Comparison of ENCODE assay signal across 17 cellular contexts in genomic region chr9:91816356-91816755, GRCh38.
DNase-seq lines count a peak whose midpoint lies in the region; ATAC-seq and TF ChIP-seq lines count a peak whose summit lies in the region.
"Had no signal": no experiment of that assay in that cellular context is flagged by ENCODE, and none has a peak within 500 bp of the region (broad histone marks: within the 10 kb centered on the region; RNA-seq: fewer than 3 reads in every experiment).

No MANE protein-coding gene starts in this region.

- no peak overlapping the region for H3K23ac ChIP-seq in H9 (ENCODE audit: insufficient read length, low read depth, low read length)

- ATAC-seq in sciatic nerve, result no peak
- no peak for ATAC-seq in right lobe of liver
- no peak for ATAC-seq in HG03095 (IDR thresholded peaks at IDR 0.05; ENCODE audit: unreplicated experiment)
- ATAC-seq: A549 had no signal

- H3K9ac ChIP-seq in H9 (ENCODE audit: extremely low read depth, insufficient read length, low read length) (no peak overlapping the region), endodermal cell (ENCODE audit: extremely low read depth, low read length, poor library complexity, severe bottlenecking) (no peak overlapping the region)
- H3K9ac ChIP-seq: GM23248, KMS-11 had no signal

- no peak overlapping the region for H3K18ac ChIP-seq in H9 (ENCODE audit: insufficient read length, low read depth, low read length)

- no peak overlapping the region for H2BK12ac ChIP-seq in H9 (ENCODE audit: insufficient read length, low read depth, low read length)

- H3K27ac Mint-ChIP-seq in H9 (peak overlapping the region in 1 of 3 experiments; percentile 53; a peak in 1 of 7 replicates), endodermal cell (peak overlapping the region; percentile 10)

- no peak overlapping the region for H2BK15ac ChIP-seq in H9 (ENCODE audit: low read depth, low read length)

- H3K4me1 ChIP-seq in H9 (ENCODE audit: insufficient read depth, low read length) (peaks cover 4% of the 10 kb centered on the region; the same call in 1 of the 2 replicates), endodermal cell (ENCODE audit: control insufficient read depth, insufficient read depth, low read length) (peaks cover 48% of the 10 kb centered on the region), testis (peaks cover 22% of the 10 kb centered on the region), right lobe of liver (peaks cover 0 to 10% (median 0%) of the 10 kb centered on the region in 4 donors)
- H3K4me1 ChIP-seq: A549 had no signal

- H3K27me3 Mint-ChIP-seq in H9 (ENCODE audit: low read depth) (no peaks in the 10 kb centered on the region; the same call in 1 of the 2 replicates), endodermal cell (ENCODE audit: insufficient read depth) (no peaks in the 10 kb centered on the region)

- no peak overlapping the region for H3K56ac ChIP-seq in H9 (ENCODE audit: insufficient read length, low read depth, low read length)

- no peak overlapping the region; the same call in 1 of the 2 replicates for H3K4ac ChIP-seq in H9 (ENCODE audit: low read depth, low read length)

- WGBS in H9 (ENCODE audit: extremely low coverage, insufficient read length, low lambda C conversion rate), result no CpG with 5 or more reads among the region's 9 CpGs
- WGBS in endodermal cell (ENCODE audit: insufficient coverage in 1 of 2, insufficient read length in 1 of 2), 2 experiments, result 90 to 95% methylated on average over 3 to 9 of the region's 9 CpGs
- 88 to 96% methylated on average over 9 of the region's 9 CpGs for WGBS in testis, 2 donors
- 100% methylated on average over 3 of the region's 9 CpGs for WGBS in right lobe of liver (ENCODE audit: insufficient coverage, low coverage, low lambda C conversion rate, missing lambda C conversion rate)

- H3K79me2 ChIP-seq in H9 (ENCODE audit: insufficient read depth, low read length), result no peaks in the 10 kb centered on the region

- H4K5ac ChIP-seq in H9 (ENCODE audit: insufficient read length, low read depth, low read length), result no peak overlapping the region

- H3K27ac ChIP-seq in H9 (ENCODE audit: insufficient read length, low read depth, low read length) (no peak overlapping the region), endodermal cell (ENCODE audit: low read depth, low read length) (no peak overlapping the region), testis (peak overlapping the region in 1 of 2 donors; percentile 75), right lobe of liver (no peak overlapping the region)
- H3K27ac ChIP-seq: A549, GM23248, KMS-11 had no signal

- intact Hi-C loops in sciatic nerve (cut with DNase I) (no loop called here), testis (cut with DNase I; ENCODE audit: low total_unique reads) (no loop called here), right lobe of liver (cut with DNase I) (no loop called here)

- TF ChIP-seq CTCF in H9 (conservative IDR thresholded peaks at IDR 0.05) (no peak), endodermal cell (conservative IDR thresholded peaks at IDR 0.05) (no peak), testis (IDR thresholded peaks at IDR 0.05) (no peak), right lobe of liver (IDR thresholded peaks at IDR 0.05) (no peak)

- H2AFZ ChIP-seq in H9 (ENCODE audit: low read length), result no peak overlapping the region
- H2AFZ ChIP-seq: GM23248 had no signal

- no peak overlapping the region for H2BK20ac ChIP-seq in H9 (ENCODE audit: low read depth, low read length, poor library complexity, severe bottlenecking)

- H2BK120ac ChIP-seq in H9 (ENCODE audit: low read depth, low read length, poor library complexity, severe bottlenecking), result no peak overlapping the region

- H3K14ac ChIP-seq in H9 (ENCODE audit: insufficient read depth, low read length), result peak overlapping the region; percentile 39; the same call in 1 of the 2 replicates

- H4K8ac ChIP-seq in H9 (replicated peaks; ENCODE audit: insufficient read length, low read depth, low read length), result no peak overlapping the region

- H3K27me3 ChIP-seq in H9 (ENCODE audit: insufficient read depth, low read length) (no peaks in the 10 kb centered on the region), endodermal cell (ENCODE audit: control insufficient read depth, insufficient read depth, low read length, poor library complexity, severe bottlenecking) (no peaks in the 10 kb centered on the region), testis (no peaks in the 10 kb centered on the region), right lobe of liver (no peaks in the 10 kb centered on the region)

- no peak overlapping the region for H2BK5ac ChIP-seq in H9 (ENCODE audit: insufficient read length, low read length)

- H3K23me2 ChIP-seq in H9 (ENCODE audit: insufficient read length, low read depth, low read length, poor library complexity, severe bottlenecking), result no peaks in the 10 kb centered on the region

- no peak overlapping the region for H3K4me2 ChIP-seq in H9 (ENCODE audit: insufficient read depth, insufficient read length, low read length)
- H3K4me2 ChIP-seq: A549, KMS-11 had no signal

- H3K79me1 ChIP-seq in H9 (ENCODE audit: insufficient read depth, low read depth, low read length, poor library complexity, severe bottlenecking), result no peaks in the 10 kb centered on the region

- H3K36me3 Mint-ChIP-seq in H9 (ENCODE audit: insufficient read depth in 1 of 3, low read depth in 3 of 3) (no peaks in the 10 kb centered on the region; a peak in 2 of 7 replicates), endodermal cell (ENCODE audit: low read depth) (peaks cover 12% of the 10 kb centered on the region)

- H3K9me3 Mint-ChIP-seq in H9, result peaks cover 0 to 2% of the 10 kb centered on the region in 2 experiments; a peak in 2 of 5 replicates
- H3K9me3 Mint-ChIP-seq in endodermal cell, result peaks cover 1% of the 10 kb centered on the region

- H3K4me3 Mint-ChIP-seq in H9, result no peak overlapping the region
- H3K4me3 Mint-ChIP-seq in endodermal cell, result no peak overlapping the region

- no peak overlapping the region for H4K91ac ChIP-seq in H9 (ENCODE audit: insufficient read length, low read depth, low read length)

- no peaks in the 10 kb centered on the region for H4K20me1 ChIP-seq in H9 (ENCODE audit: control insufficient read depth, insufficient read depth, insufficient read length)

- H3K4me3 ChIP-seq in endodermal cell (ENCODE audit: low read length) (no peak overlapping the region), testis (no peak overlapping the region), right lobe of liver (no peak overlapping the region)
- H3K4me3 ChIP-seq: A549, GM23248 had no signal

- H3K36me3 ChIP-seq in endodermal cell (ENCODE audit: control insufficient read depth, insufficient read depth, low read length) (peaks cover 43% of the 10 kb centered on the region), testis (ENCODE audit: low read depth, missing control alignments) (no peaks in the 10 kb centered on the region), right lobe of liver (no peaks in the 10 kb centered on the region)

- no peaks in the 10 kb centered on the region for H3K9me3 ChIP-seq in H9 (ENCODE audit: control insufficient read depth, low read depth, low read length)
- no peaks in the 10 kb centered on the region for H3K9me3 ChIP-seq in endodermal cell (ENCODE audit: control insufficient read depth, low read length)
- no peaks in the 10 kb centered on the region for H3K9me3 ChIP-seq in testis
- no peaks in the 10 kb centered on the region for H3K9me3 ChIP-seq in right lobe of liver
- H3K9me3 ChIP-seq: A549 had no signal

- TF ChIP-seq POLR2A in testis (IDR thresholded peaks at IDR 0.05), result no peak
- TF ChIP-seq POLR2A in right lobe of liver (IDR thresholded peaks at IDR 0.05), result no peak

- DNase-seq in H9 (no peak), endodermal cell (peak; percentile 44), mesenteric fat pad (ENCODE audit: low spot score) (peak; percentile 80), sciatic nerve (ENCODE audit: low spot score) (peak; percentile 37), NCI-H1417 treated with DMSO at 0.1 percent for 48 hours (lab: John Stamatoyannopoulos, UW) (no peak), testis (no peak), right lobe of liver (no peak)
- DNase-seq: C1 segment of cervical spinal cord, DMS79 treated with DMSO at 0.1 percent for 48 hours, GM23248, NCI-H1048, NCI-H187 treated with DMSO at 0.1 percent for 48 hours, NCI-H69, Right ventricle myocardium superior had no signal

- H3T11ph ChIP-seq in H9 (ENCODE audit: low read length), result no peak overlapping the region

- H3K4me1 Mint-ChIP-seq in H9, result peaks cover 7 to 16% of the 10 kb centered on the region in 2 experiments
- H3K4me1 Mint-ChIP-seq in endodermal cell, result peaks cover 65% of the 10 kb centered on the region

- H2AK5ac ChIP-seq in H9 (ENCODE audit: insufficient read length, low read length), result no peak overlapping the region

Comparison
In these comparisons a context has a peak if more than half of its experiments do, and no peak if none do; other contexts are left out.
1. DNase-seq: peak in endodermal cell (single experiment), mesenteric fat pad (single experiment) and sciatic nerve (single experiment); none in H9 (single experiment), NCI-H1417 treated with DMSO at 0.1 percent for 48 hours (single experiment), testis (single experiment) and right lobe of liver (0 of 3).